ENCODE assay signal across 1 cellular context in the genomic region with DNA sequence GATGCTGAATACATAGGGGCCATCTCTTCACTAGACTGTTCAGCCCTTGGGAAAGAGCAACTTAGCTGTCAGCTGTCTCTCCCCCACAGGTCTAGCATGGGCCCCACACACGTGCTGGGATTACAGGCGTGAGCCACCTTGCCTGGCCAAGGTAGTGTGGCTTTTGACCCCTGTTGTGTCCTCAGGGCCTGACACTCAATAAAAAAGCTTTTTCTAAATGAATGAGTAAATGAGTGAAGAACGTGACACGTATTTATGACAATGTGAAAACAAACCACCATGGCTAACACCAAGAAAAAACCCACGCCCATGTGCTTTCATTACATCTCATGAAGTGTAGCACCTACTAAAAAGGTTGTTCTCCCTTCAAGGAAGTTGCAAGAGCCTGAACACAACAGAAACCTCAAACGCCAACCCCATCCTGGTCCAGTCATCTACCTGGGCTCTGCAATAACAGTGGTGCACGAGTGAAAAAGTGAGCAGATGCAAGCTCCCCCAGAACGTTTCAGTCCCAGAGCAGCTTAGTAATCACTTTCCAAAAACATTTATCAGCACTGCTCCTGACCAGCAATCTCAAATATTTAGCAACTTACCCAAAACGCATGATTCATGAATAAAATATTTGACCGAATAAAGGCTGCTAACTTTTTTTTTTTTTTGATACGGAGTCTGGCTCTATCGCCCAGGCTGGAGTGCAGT.
A peak's percentile ranks its signal among the peaks of the same experiment; 100 is the strongest.
TF ChIP-seq lines count a peak whose summit lies in the region.

No MANE protein-coding gene starts in this region.

TF ChIP-seq in GM12878, 131 proteins besides CTCF, POLR2A, EP300 and RAD21 (continues in another document):
- TF ChIP-seq MEF2A (IDR thresholded peaks at IDR 0.05; ENCODE audit: insufficient read depth, low read depth, low read length) (0 out of 2 replicates have a peak, but pooled peaks have one; percentile 45), POU2F2 (IDR thresholded peaks at IDR 0.05; ENCODE audit: borderline replicate concordance, low read depth, low read length) (no peak), RB1 (IDR thresholded peaks at IDR 0.05; ENCODE audit: borderline replicate concordance) (no peak), GATAD2B (conservative IDR thresholded peaks at IDR 0.05; ENCODE audit: low read depth) (peak; percentile 52), NFYA (IDR thresholded peaks at IDR 0.05; ENCODE audit: borderline replicate concordance, low read depth, low read length) (no peak), MYC (IDR thresholded peaks at IDR 0.05; ENCODE audit: insufficient read depth, insufficient read length, insufficient replicate concordance, low read length, severe bottlenecking) (no peak), HDGF (IDR thresholded peaks at IDR 0.05) (no peak), NFIC (IDR thresholded peaks at IDR 0.05; ENCODE audit: low read depth, low read length) (peak; percentile 57; the same call in 1 of the 2 replicates), ZNF274 (IDR thresholded peaks at IDR 0.05; ENCODE audit: insufficient read depth, insufficient read length) (no peak), CBFB (IDR thresholded peaks at IDR 0.05; ENCODE audit: low read depth) (no peak), SREBF2 (IDR thresholded peaks at IDR 0.05; ENCODE audit: low read length) (no peak), NR2C2 (IDR thresholded peaks at IDR 0.05; ENCODE audit: borderline replicate concordance, control insufficient read depth, insufficient read length, low read depth) (no peak), DPF2 (IDR thresholded peaks at IDR 0.05) (peak; percentile 84), HCFC1 (IDR thresholded peaks at IDR 0.05; ENCODE audit: low read length) (no peak), ATF3 (IDR thresholded peaks at IDR 0.05; ENCODE audit: borderline replicate concordance, extremely low read depth, low read depth, low read length) (no peak), SUPT20H (IDR thresholded peaks at IDR 0.05; ENCODE audit: borderline replicate concordance, control insufficient read depth, low read depth, low read length) (no peak), ZBED1 (IDR thresholded peaks at IDR 0.05; ENCODE audit: borderline replicate concordance) (peak; percentile 34; the same call in 1 of the 2 replicates), PAX5 (IDR thresholded peaks at IDR 0.05; ENCODE audit: borderline replicate concordance, low read depth, low read length) (peak; percentile 43; the same call in 1 of the 2 replicates), SREBF1 (IDR thresholded peaks at IDR 0.05; ENCODE audit: low read length) (no peak), SIX5 (IDR thresholded peaks at IDR 0.05; ENCODE audit: low read depth, low read length, severe bottlenecking) (no peak), STAT3 (IDR thresholded peaks at IDR 0.05; ENCODE audit: low read depth, low read length) (no peak), ETV6 (conservative IDR thresholded peaks at IDR 0.05 in 1 of 2, IDR thresholded peaks at IDR 0.05 in 1 of 2; ENCODE audit: borderline replicate concordance in 1 of 2, low read depth in 1 of 2) (peak in 1 of 2 experiments; percentile 38; a peak in 1 of 4 replicates), SIN3A (IDR thresholded peaks at IDR 0.05; ENCODE audit: low read depth, low read length) (peak; percentile 51), EGR1 (IDR thresholded peaks at IDR 0.05; ENCODE audit: borderline replicate concordance in 1 of 2, low read depth in 2 of 2, low read length in 2 of 2) (no peak), MYB (IDR thresholded peaks at IDR 0.05; ENCODE audit: borderline replicate concordance, low read depth, low read length) (no peak), LARP7 (IDR thresholded peaks at IDR 0.05) (no peak), PKNOX1 (IDR thresholded peaks at IDR 0.05) (peak; percentile 82), BACH1 (IDR thresholded peaks at IDR 0.05; ENCODE audit: borderline replicate concordance) (0 out of 2 replicates have a peak, but pooled peaks have one; percentile 70), JUND (IDR thresholded peaks at IDR 0.05; ENCODE audit: low read depth, low read length) (peak; percentile 45; the same call in 1 of the 2 replicates), MTA2 (IDR thresholded peaks at IDR 0.05; ENCODE audit: low read depth) (peak; percentile 94), SPI1 (IDR thresholded peaks at IDR 0.05; ENCODE audit: borderline replicate concordance, insufficient read depth, low read depth, low read length) (no peak), ATF7 (IDR thresholded peaks at IDR 0.05; ENCODE audit: low read depth) (peak; percentile 85), YBX1 (IDR thresholded peaks at IDR 0.05) (no peak), RFX5 (IDR thresholded peaks at IDR 0.05; ENCODE audit: low read depth, low read length) (no peak), NRF1 (conservative IDR thresholded peaks at IDR 0.05; ENCODE audit: low read depth, low read length) (no peak), USF2 (IDR thresholded peaks at IDR 0.05; ENCODE audit: borderline replicate concordance, low read depth, low read length) (no peak), MXI1 (IDR thresholded peaks at IDR 0.05; ENCODE audit: low read depth, low read length) (peak; percentile 55), NR2F1 (conservative IDR thresholded peaks at IDR 0.05) (peak; percentile 99), ZNF622 (IDR thresholded peaks at IDR 0.05) (no peak)
- TF ChIP-seq, protein P1, sequence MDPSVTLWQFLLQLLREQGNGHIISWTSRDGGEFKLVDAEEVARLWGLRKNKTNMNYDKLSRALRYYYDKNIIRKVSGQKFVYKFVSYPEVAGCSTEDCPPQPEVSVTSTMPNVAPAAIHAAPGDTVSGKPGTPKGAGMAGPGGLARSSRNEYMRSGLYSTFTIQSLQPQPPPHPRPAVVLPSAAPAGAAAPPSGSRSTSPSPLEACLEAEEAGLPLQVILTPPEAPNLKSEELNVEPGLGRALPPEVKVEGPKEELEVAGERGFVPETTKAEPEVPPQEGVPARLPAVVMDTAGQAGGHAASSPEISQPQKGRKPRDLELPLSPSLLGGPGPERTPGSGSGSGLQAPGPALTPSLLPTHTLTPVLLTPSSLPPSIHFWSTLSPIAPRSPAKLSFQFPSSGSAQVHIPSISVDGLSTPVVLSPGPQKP (IDR thresholded peaks at IDR 0.05; ENCODE audit: low read depth, low read length), result no peak
- TF ChIP-seq, protein P2, sequence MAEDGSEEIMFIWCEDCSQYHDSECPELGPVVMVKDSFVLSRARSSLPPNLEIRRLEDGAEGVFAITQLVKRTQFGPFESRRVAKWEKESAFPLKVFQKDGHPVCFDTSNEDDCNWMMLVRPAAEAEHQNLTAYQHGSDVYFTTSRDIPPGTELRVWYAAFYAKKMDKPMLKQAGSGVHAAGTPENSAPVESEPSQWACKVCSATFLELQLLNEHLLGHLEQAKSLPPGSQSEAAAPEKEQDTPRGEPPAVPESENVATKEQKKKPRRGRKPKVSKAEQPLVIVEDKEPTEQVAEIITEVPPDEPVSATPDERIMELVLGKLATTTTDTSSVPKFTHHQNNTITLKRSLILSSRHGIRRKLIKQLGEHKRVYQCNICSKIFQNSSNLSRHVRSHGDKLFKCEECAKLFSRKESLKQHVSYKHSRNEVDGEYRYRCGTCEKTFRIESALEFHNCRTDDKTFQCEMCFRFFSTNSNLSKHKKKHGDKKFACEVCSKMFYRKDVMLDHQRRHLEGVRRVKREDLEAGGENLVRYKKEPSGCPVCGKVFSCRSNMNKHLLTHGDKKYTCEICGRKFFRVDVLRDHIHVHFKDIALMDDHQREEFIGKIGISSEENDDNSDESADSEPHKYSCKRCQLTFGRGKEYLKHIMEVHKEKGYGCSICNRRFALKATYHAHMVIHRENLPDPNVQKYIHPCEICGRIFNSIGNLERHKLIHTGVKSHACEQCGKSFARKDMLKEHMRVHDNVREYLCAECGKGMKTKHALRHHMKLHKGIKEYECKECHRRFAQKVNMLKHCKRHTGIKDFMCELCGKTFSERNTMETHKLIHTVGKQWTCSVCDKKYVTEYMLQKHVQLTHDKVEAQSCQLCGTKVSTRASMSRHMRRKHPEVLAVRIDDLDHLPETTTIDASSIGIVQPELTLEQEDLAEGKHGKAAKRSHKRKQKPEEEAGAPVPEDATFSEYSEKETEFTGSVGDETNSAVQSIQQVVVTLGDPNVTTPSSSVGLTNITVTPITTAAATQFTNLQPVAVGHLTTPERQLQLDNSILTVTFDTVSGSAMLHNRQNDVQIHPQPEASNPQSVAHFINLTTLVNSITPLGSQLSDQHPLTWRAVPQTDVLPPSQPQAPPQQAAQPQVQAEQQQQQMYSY (CRISPR knock-in tag; IDR thresholded peaks at IDR 0.05), result no peak
- TF ChIP-seq, protein P3, sequence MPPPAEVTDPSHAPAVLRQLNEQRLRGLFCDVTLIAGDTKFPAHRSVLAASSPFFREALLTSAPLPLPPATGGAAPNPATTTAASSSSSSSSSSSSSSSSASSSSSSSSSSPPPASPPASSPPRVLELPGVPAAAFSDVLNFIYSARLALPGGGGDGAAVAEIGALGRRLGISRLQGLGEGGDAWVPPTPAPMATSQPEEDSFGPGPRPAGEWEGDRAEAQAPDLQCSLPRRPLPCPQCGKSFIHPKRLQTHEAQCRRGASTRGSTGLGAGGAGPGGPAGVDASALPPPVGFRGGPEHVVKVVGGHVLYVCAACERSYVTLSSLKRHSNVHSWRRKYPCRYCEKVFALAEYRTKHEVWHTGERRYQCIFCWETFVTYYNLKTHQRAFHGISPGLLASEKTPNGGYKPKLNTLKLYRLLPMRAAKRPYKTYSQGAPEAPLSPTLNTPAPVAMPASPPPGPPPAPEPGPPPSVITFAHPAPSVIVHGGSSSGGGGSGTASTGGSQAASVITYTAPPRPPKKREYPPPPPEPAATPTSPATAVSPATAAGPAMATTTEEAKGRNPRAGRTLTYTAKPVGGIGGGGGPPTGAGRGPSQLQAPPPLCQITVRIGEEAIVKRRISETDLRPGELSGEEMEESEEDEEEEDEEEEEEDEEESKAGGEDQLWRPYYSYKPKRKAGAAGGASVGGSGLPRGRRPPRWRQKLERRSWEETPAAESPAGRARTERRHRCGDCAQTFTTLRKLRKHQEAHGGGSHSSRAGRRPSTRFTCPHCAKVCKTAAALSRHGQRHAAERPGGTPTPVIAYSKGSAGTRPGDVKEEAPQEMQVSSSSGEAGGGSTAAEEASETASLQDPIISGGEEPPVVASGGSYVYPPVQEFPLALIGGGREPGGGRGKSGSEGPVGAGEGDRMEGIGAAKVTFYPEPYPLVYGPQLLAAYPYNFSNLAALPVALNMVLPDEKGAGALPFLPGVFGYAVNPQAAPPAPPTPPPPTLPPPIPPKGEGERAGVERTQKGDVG (CRISPR knock-in tag; IDR thresholded peaks at IDR 0.05), result no peak
- TF ChIP-seq, protein P4, sequence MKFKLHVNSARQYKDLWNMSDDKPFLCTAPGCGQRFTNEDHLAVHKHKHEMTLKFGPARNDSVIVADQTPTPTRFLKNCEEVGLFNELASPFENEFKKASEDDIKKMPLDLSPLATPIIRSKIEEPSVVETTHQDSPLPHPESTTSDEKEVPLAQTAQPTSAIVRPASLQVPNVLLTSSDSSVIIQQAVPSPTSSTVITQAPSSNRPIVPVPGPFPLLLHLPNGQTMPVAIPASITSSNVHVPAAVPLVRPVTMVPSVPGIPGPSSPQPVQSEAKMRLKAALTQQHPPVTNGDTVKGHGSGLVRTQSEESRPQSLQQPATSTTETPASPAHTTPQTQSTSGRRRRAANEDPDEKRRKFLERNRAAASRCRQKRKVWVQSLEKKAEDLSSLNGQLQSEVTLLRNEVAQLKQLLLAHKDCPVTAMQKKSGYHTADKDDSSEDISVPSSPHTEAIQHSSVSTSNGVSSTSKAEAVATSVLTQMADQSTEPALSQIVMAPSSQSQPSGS (IDR thresholded peaks at IDR 0.05; ENCODE audit: low read length), result peak; percentile 70; the same call in 1 of the 2 replicates
- TF ChIP-seq, protein P5, sequence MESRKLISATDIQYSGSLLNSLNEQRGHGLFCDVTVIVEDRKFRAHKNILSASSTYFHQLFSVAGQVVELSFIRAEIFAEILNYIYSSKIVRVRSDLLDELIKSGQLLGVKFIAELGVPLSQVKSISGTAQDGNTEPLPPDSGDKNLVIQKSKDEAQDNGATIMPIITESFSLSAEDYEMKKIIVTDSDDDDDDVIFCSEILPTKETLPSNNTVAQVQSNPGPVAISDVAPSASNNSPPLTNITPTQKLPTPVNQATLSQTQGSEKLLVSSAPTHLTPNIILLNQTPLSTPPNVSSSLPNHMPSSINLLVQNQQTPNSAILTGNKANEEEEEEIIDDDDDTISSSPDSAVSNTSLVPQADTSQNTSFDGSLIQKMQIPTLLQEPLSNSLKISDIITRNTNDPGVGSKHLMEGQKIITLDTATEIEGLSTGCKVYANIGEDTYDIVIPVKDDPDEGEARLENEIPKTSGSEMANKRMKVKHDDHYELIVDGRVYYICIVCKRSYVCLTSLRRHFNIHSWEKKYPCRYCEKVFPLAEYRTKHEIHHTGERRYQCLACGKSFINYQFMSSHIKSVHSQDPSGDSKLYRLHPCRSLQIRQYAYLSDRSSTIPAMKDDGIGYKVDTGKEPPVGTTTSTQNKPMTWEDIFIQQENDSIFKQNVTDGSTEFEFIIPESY (IDR thresholded peaks at IDR 0.05), result no peak
- TF ChIP-seq, protein P6, sequence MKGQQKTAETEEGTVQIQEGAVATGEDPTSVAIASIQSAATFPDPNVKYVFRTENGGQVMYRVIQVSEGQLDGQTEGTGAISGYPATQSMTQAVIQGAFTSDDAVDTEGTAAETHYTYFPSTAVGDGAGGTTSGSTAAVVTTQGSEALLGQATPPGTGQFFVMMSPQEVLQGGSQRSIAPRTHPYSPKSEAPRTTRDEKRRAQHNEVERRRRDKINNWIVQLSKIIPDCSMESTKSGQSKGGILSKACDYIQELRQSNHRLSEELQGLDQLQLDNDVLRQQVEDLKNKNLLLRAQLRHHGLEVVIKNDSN (IDR thresholded peaks at IDR 0.05; ENCODE audit: borderline replicate concordance, extremely low read length, insufficient read depth, low read depth, low read length), result no peak
- TF ChIP-seq, protein P7, sequence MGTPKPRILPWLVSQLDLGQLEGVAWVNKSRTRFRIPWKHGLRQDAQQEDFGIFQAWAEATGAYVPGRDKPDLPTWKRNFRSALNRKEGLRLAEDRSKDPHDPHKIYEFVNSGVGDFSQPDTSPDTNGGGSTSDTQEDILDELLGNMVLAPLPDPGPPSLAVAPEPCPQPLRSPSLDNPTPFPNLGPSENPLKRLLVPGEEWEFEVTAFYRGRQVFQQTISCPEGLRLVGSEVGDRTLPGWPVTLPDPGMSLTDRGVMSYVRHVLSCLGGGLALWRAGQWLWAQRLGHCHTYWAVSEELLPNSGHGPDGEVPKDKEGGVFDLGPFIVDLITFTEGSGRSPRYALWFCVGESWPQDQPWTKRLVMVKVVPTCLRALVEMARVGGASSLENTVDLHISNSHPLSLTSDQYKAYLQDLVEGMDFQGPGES (IDR thresholded peaks at IDR 0.05), result no peak
